ENCODE assay signal across 23 cellular contexts in genomic region chr6:105382477-105382876, GRCh38.
"Had no signal": no experiment of that assay in that cellular context is flagged by ENCODE, and none has a peak within 500 bp of the region (broad histone marks: within the 10 kb centered on the region; RNA-seq: fewer than 3 reads in every experiment).

No MANE protein-coding gene starts in this region.

- H3K4me1 ChIP-seq: breast epithelium, right lobe of liver had no signal

- H3K4me3 ChIP-seq: breast epithelium, heart right ventricle, neural progenitor cell, right lobe of liver, skin epidermis, tibial artery had no signal

- H3K27me3 Mint-ChIP-seq: activated CD4-positive, alpha-beta T cell treated with anti-CD3 and anti-CD28 coated beads, Interleukin-2, amount 10 ng/mL, durations not matched to agents 7 days and 5 days; activated naive CD8-positive, alpha-beta T cell treated with anti-CD3 and anti-CD28 coated beads for 36 hours; memory B cell; naive B cell; stimulated activated naive CD8-positive, alpha-beta T cell treated with anti-CD3 and anti-CD28 coated beads, Interleukin-15, amount 100 ng/mL, for 72 hours; T-helper 17 cell had no signal

- DNase-seq: activated CD4-positive, alpha-beta T cell treated with anti-CD3 and anti-CD28 coated beads, Interleukin-2, amount 10 ng/mL, durations not matched to agents 7 days and 5 days; activated CD4-positive, CD25-positive, alpha-beta regulatory T cell treated with anti-CD3 and anti-CD28 coated beads, Interleukin-2, amount 50 U/mL, for 72 hours; activated naive CD4-positive, alpha-beta T cell treated with Interleukin-2 at 50 U/mL for 16 hours; activated naive CD8-positive, alpha-beta T cell treated with anti-CD3 and anti-CD28 coated beads for 36 hours; activated T-cell treated with anti-CD3 and anti-CD28 coated beads, Interleukin-2, amount 50 U/mL, for 1 hour; cortex of kidney; endodermal cell; heart right ventricle; left colon; naive B cell; posterior cingulate gyrus; right lobe of liver; stimulated activated CD4-positive, alpha-beta T cell treated with anti-CD3 and anti-CD28 coated beads, Interleukin-1b, Interleukin-23, amount 100 ng/mL, for 48 hours; stimulated activated naive CD8-positive, alpha-beta T cell treated with anti-CD3 and anti-CD28 coated beads, Interleukin-15, amount 100 ng/mL, for 72 hours; T-helper 17 cell; tibial artery; WERI-Rb-1 had no signal

- H3K27ac ChIP-seq: epithelial cell of prostate, heart right ventricle, neural progenitor cell, right lobe of liver, skin epidermis, tibial artery, WERI-Rb-1 had no signal

- H3K36me3 ChIP-seq: breast epithelium, neural progenitor cell, right lobe of liver, WERI-Rb-1 had no signal

- H3K4me3 Mint-ChIP-seq: activated CD4-positive, alpha-beta T cell treated with anti-CD3 and anti-CD28 coated beads, Interleukin-2, amount 10 ng/mL, durations not matched to agents 7 days and 5 days; activated naive CD8-positive, alpha-beta T cell treated with anti-CD3 and anti-CD28 coated beads for 36 hours; endodermal cell; memory B cell; naive B cell; neural progenitor cell; stimulated activated naive CD8-positive, alpha-beta T cell treated with anti-CD3 and anti-CD28 coated beads, Interleukin-15, amount 100 ng/mL, for 72 hours; T-helper 17 cell had no signal

- H3K9me3 ChIP-seq: breast epithelium, heart right ventricle, right lobe of liver, tibial artery had no signal

- H3K9me3 Mint-ChIP-seq: activated CD4-positive, alpha-beta T cell treated with anti-CD3 and anti-CD28 coated beads, Interleukin-2, amount 10 ng/mL, durations not matched to agents 7 days and 5 days; activated naive CD8-positive, alpha-beta T cell treated with anti-CD3 and anti-CD28 coated beads for 36 hours; activated T-helper 2 cell treated with anti-CD3 and anti-CD28 coated beads, Interferon-gamma antibody, Interleukin-2, Interleukin-4, amounts not matched to agents 10 μg/mL and 5 μg/mL and 100 μg/mL, durations not matched to agents 14 hours and 24 hours and 36 hours; endodermal cell; memory B cell; naive B cell; neural progenitor cell; stimulated activated naive CD8-positive, alpha-beta T cell treated with anti-CD3 and anti-CD28 coated beads, Interleukin-15, amount 100 ng/mL, for 72 hours had no signal

- ATAC-seq: heart right ventricle; right lobe of liver; stimulated activated naive CD8-positive, alpha-beta T cell treated with anti-CD3 and anti-CD28 coated beads, Interleukin-15, amount 100 ng/mL, for 72 hours; T-helper 17 cell had no signal

- H3K27me3 ChIP-seq: breast epithelium, heart right ventricle, neural progenitor cell, right lobe of liver, tibial artery had no signal

- H3K27ac Mint-ChIP-seq: activated CD4-positive, alpha-beta T cell treated with anti-CD3 and anti-CD28 coated beads, Interleukin-2, amount 10 ng/mL, durations not matched to agents 7 days and 5 days; activated naive CD8-positive, alpha-beta T cell treated with anti-CD3 and anti-CD28 coated beads for 36 hours; activated T-helper 2 cell treated with anti-CD3 and anti-CD28 coated beads, Interferon-gamma antibody, Interleukin-2, Interleukin-4, amounts not matched to agents 10 μg/mL and 5 μg/mL and 100 μg/mL, durations not matched to agents 14 hours and 24 hours and 36 hours; endodermal cell; memory B cell; neural progenitor cell; stimulated activated naive CD8-positive, alpha-beta T cell treated with anti-CD3 and anti-CD28 coated beads, Interleukin-15, amount 100 ng/mL, for 72 hours had no signal
